In genomic region chr1:37945743-37946702, GRCh38 we compare ENCODE assay signal across 8 cellular contexts. TPM values are rescaled to one million over a fixed set of nuclear protein-coding genes. Genes with fewer than 3 reads are reported as not detected.
DNase-seq lines count a peak whose midpoint lies in the region; ATAC-seq and TF ChIP-seq lines count a peak whose summit lies in the region.

No MANE protein-coding gene starts in this region.

- no peaks in the 10 kb centered on the region for H3K9me3 ChIP-seq in endocrine pancreas (ENCODE audit: control insufficient read depth, low read length)
- H3K9me3 ChIP-seq in mesenchymal stem cell (ENCODE audit: control insufficient read depth, low read length) = no peaks in the 10 kb centered on the region
- H3K9me3 ChIP-seq in thoracic aorta = no peaks in the 10 kb centered on the region

- peak overlapping the region; percentile 30 to 91 for H2BK12ac ChIP-seq in mesenchymal stem cell (ENCODE audit: low read length in 2 of 2)

- peak overlapping the region in 1 of 2 experiments; percentile 19 for H3K23ac ChIP-seq in mesenchymal stem cell (ENCODE audit: low read length in 2 of 2)

- H3K4me3 Mint-ChIP-seq in stimulated activated naive CD8-positive, alpha-beta T cell treated with anti-CD3 and anti-CD28 coated beads, Interleukin-15, Interleukin-2, amounts not matched to agents 100 ng/mL and 50 ng/mL, for 24 hours = peak overlapping the region; percentile 98

- peak overlapping the region; percentile 83 for H4K8ac ChIP-seq in mesenchymal stem cell (ENCODE audit: low read length)

- peaks cover 6% of the 10 kb centered on the region for H3K36me3 Mint-ChIP-seq in stimulated activated naive CD8-positive, alpha-beta T cell treated with anti-CD3 and anti-CD28 coated beads, Interleukin-15, Interleukin-2, amounts not matched to agents 100 ng/mL and 50 ng/mL, for 24 hours (ENCODE audit: low read depth)

- peak overlapping the region; percentile 99 for H4K91ac ChIP-seq in mesenchymal stem cell (ENCODE audit: low read length)

- H3K79me1 ChIP-seq in mesenchymal stem cell (replicated peaks; ENCODE audit: low read length, poor library complexity, severe bottlenecking) = peaks cover 15% of the 10 kb centered on the region

- TF ChIP-seq CTCF in thoracic aorta (IDR thresholded peaks at IDR 0.05) = no peak

- H3K27me3 Mint-ChIP-seq in stimulated activated naive CD8-positive, alpha-beta T cell treated with anti-CD3 and anti-CD28 coated beads, Interleukin-15, Interleukin-2, amounts not matched to agents 100 ng/mL and 50 ng/mL, for 24 hours = no peaks in the 10 kb centered on the region

- H3K27me3 ChIP-seq in endocrine pancreas (ENCODE audit: control insufficient read depth, insufficient read depth, low read length) (no peaks in the 10 kb centered on the region), mesenchymal stem cell (ENCODE audit: control insufficient read depth in 1 of 2, insufficient read depth in 1 of 2, low read length in 2 of 2) (no peaks in the 10 kb centered on the region), thoracic aorta (replicated peaks; ENCODE audit: insufficient read depth) (no peaks in the 10 kb centered on the region)

- DNase-seq in stimulated activated naive CD8-positive, alpha-beta T cell treated with anti-CD3 and anti-CD28 coated beads, Interleukin-15, Interleukin-2, amounts not matched to agents 100 U/mL and 50 U/mL, for 24 hours = no peak
- peak; percentile 13 for DNase-seq in SHP77 treated with DMSO at 0.1 percent for 48 hours (lab: John Stamatoyannopoulos, UW)
- DNase-seq in mesenchymal stem cell = peak; percentile 92
- peak; percentile 41 for DNase-seq in thoracic aorta (ENCODE audit: low spot score)

- H2BK120ac ChIP-seq in mesenchymal stem cell (ENCODE audit: low read depth, low read length) = no peak overlapping the region

- H3K14ac ChIP-seq in mesenchymal stem cell (ENCODE audit: low read length in 2 of 2) = peak overlapping the region in 1 of 2 experiments; percentile 19

- peak overlapping the region; percentile 42 for H2AK5ac ChIP-seq in mesenchymal stem cell (ENCODE audit: low read length, severe bottlenecking)

- H3K36me3 ChIP-seq in endocrine pancreas (ENCODE audit: control insufficient read depth, insufficient read depth, low read length) = no peaks in the 10 kb centered on the region
- H3K36me3 ChIP-seq in mesenchymal stem cell (ENCODE audit: control insufficient read depth in 1 of 2, insufficient read depth in 2 of 2, low read depth in 1 of 2, low read length in 2 of 2) = peaks cover 27 to 29% of the 10 kb centered on the region in 2 experiments
- peaks cover under 1% of the 10 kb centered on the region for H3K36me3 ChIP-seq in thoracic aorta

- H3K18ac ChIP-seq in mesenchymal stem cell (ENCODE audit: low read depth in 1 of 2, low read length in 2 of 2) = peak overlapping the region; percentile 61 to 79

- H3K4me2 ChIP-seq in mesenchymal stem cell (ENCODE audit: low read length, poor library complexity, severe bottlenecking) = peak overlapping the region; percentile 77

- ATAC-seq in stimulated activated naive CD8-positive, alpha-beta T cell treated with anti-CD3 and anti-CD28 coated beads, Interleukin-15, Interleukin-2, amounts not matched to agents 100 U/mL and 50 U/mL, for 24 hours = no peak
- ATAC-seq in thoracic aorta (ENCODE audit: insufficient number of reproducible peaks, low FRiP score, low read depth) = peak; percentile 52
- no peak for ATAC-seq in HG03565 (IDR thresholded peaks at IDR 0.05; ENCODE audit: unreplicated experiment)
- ATAC-seq in GM19397 (IDR thresholded peaks at IDR 0.05; ENCODE audit: unreplicated experiment) = no peak

- peaks cover 15% of the 10 kb centered on the region for H3K4me1 Mint-ChIP-seq in stimulated activated naive CD8-positive, alpha-beta T cell treated with anti-CD3 and anti-CD28 coated beads, Interleukin-15, Interleukin-2, amounts not matched to agents 100 ng/mL and 50 ng/mL, for 24 hours (ENCODE audit: low read depth)

- WGBS in mesenchymal stem cell = 59% methylated on average over 22 of the region's 23 CpGs

- H3K27ac Mint-ChIP-seq in stimulated activated naive CD8-positive, alpha-beta T cell treated with anti-CD3 and anti-CD28 coated beads, Interleukin-15, Interleukin-2, amounts not matched to agents 100 ng/mL and 50 ng/mL, for 24 hours = peak overlapping the region; percentile 99

- H3K4ac ChIP-seq in mesenchymal stem cell (ENCODE audit: low read depth in 1 of 2, low read length in 2 of 2) = peak overlapping the region; percentile 37 to 95

- H2BK15ac ChIP-seq in mesenchymal stem cell (ENCODE audit: low read depth, poor library complexity, severe bottlenecking) = no peak overlapping the region

- peak overlapping the region; percentile 96 for H3K9ac ChIP-seq in endocrine pancreas (ENCODE audit: control insufficient read depth, insufficient read depth, low read length)
- H3K9ac ChIP-seq in mesenchymal stem cell (ENCODE audit: low read length) = peak overlapping the region; percentile 99

- no peak overlapping the region for H2BK5ac ChIP-seq in mesenchymal stem cell (ENCODE audit: low read depth, low read length, poor library complexity, severe bottlenecking)

- H2AFZ ChIP-seq in mesenchymal stem cell (ENCODE audit: low read depth, low read length) = peak overlapping the region; percentile 56

- H3K4me3 ChIP-seq in endocrine pancreas (ENCODE audit: control insufficient read depth, insufficient read depth, low read length) = peak overlapping the region; percentile 83
- H3K4me3 ChIP-seq in mesenchymal stem cell (ENCODE audit: insufficient read depth in 1 of 2, low read depth in 1 of 2, low read length in 2 of 2) = peak overlapping the region; percentile 64 to 93
- H3K4me3 ChIP-seq in thoracic aorta = peak overlapping the region; percentile 88

- no peaks in the 10 kb centered on the region for H3K9me3 Mint-ChIP-seq in stimulated activated naive CD8-positive, alpha-beta T cell treated with anti-CD3 and anti-CD28 coated beads, Interleukin-15, Interleukin-2, amounts not matched to agents 100 ng/mL and 50 ng/mL, for 24 hours

- H3K4me1 ChIP-seq in endocrine pancreas (ENCODE audit: control insufficient read depth, insufficient read depth, low read length) (no peaks in the 10 kb centered on the region), mesenchymal stem cell (ENCODE audit: control insufficient read depth, insufficient read depth, low read depth, low read length) (peaks cover 26% of the 10 kb centered on the region), thoracic aorta (ENCODE audit: control insufficient read depth in 1 of 2, low read depth in 2 of 2) (peaks cover 11 to 25% of the 10 kb centered on the region in 2 donors)

- H3K27ac ChIP-seq in mesenchymal stem cell (ENCODE audit: low read length, poor library complexity, severe bottlenecking) = peak overlapping the region; percentile 66
- H3K27ac ChIP-seq in thoracic aorta = peak overlapping the region; percentile 96

RNA-seq across cellular contexts. Expression of gene INPP5B, which starts 0.8 kb away (rescaled TPM):
- 9.4 TPM for polyA plus RNA-seq in mesenchymal stem cell (2013, experiment 1 of 2)
- 9.0 TPM for polyA plus RNA-seq in mesenchymal stem cell (2013, experiment 2 of 2)
- 10 to 100 TPM; 44.2 to 44.5 TPM for total RNA-seq in thoracic aorta

RNA-seq across cellular contexts. Expression of gene SF3A3, which starts 43.8 kb away (rescaled TPM):
- polyA plus RNA-seq in mesenchymal stem cell (2013, experiment 1 of 2) = 34.6 TPM
- 33.6 TPM for polyA plus RNA-seq in mesenchymal stem cell (2013, experiment 2 of 2)
- 10 to 100 TPM; 31.8 to 61.3 TPM for total RNA-seq in thoracic aorta

RNA-seq across cellular contexts. Expression of gene FHL3, which starts 59.3 kb away (rescaled TPM):
- polyA plus RNA-seq in mesenchymal stem cell (2013, experiment 1 of 2) = 54.7 TPM
- 53.0 TPM for polyA plus RNA-seq in mesenchymal stem cell (2013, experiment 2 of 2)
- 10 to 100 TPM; 57.0 to 90.7 TPM for total RNA-seq in thoracic aorta
